ENCODE assay signal across 26 cellular contexts in the genomic region with DNA sequence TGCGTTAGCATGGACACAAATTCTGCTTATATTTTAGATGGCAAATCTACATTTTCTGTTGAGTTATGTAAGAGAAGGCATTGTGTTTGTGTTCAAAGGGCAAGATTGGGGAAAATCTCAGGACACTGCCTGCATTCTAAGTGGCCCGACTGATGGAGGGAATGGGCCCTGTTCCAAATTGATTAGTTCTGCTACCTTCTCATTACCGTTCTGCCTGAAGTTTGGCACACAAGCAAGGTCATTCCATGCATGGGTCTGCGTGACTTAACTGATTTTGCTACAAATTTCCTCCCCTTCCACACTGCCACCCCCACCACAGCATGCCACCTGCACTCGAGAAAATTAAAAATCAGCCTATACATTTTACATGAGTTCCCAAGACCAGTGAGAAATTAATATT.
"Had no signal": no experiment of that assay in that cellular context is flagged by ENCODE, and none has a peak within 500 bp of the region (broad histone marks: within the 10 kb centered on the region; RNA-seq: fewer than 3 reads in every experiment).

No MANE protein-coding gene starts in this region.

- ATAC-seq: naive thymus-derived CD4-positive, alpha-beta T cell; natural killer cell; pancreas; psoas muscle; right cardiac atrium; right lobe of liver; stimulated activated effector memory CD8-positive, alpha-beta T cell treated with anti-CD3 and anti-CD28 coated beads, Interleukin-12 subunit alpha, Interleukin-12 subunit beta, amount 100 ng/mL, for 72 hours; stimulated activated naive B cell treated with anti-CD40 and anti-IgM and Interleukin-4, amounts not matched to agents 10 μg/mL and 1 μg/mL and 100 μg/mL, for 72 hours had no signal

- DNase-seq: naive thymus-derived CD4-positive, alpha-beta T cell; natural killer cell; occipital lobe; pancreas; psoas muscle; right cardiac atrium; right lobe of liver; sigmoid colon; small intestine; stimulated activated CD4-positive, alpha-beta T cell treated with anti-CD3 and anti-CD28 coated beads, Interleukin-15, amount 100 ng/mL, for 24 hours; stimulated activated CD4-positive, alpha-beta T cell treated with anti-CD3 and anti-CD28 coated beads, Interleukin-2, amount 100 ng/mL, for 24 hours; stimulated activated CD4-positive, alpha-beta T cell treated with anti-CD3 and anti-CD28 coated beads, Interleukin-2, amount 100 ng/mL, for 48 hours; stimulated activated CD4-positive, alpha-beta T cell treated with anti-CD3 and anti-CD28 coated beads, Interleukin-4, amount 100 ng/mL, for 24 hours; stimulated activated naive B cell treated with anti-CD40 and anti-IgM and Interleukin-4, amounts not matched to agents 10 μg/mL and 1 μg/mL and 100 μg/mL, for 72 hours; stimulated activated naive CD4-positive, alpha-beta T cell treated with Interleukin-2 at 50 U/mL for 16 hours; stomach; thyroid gland; trophoblast cell; upper lobe of left lung; uterus had no signal

- H3K36me3 ChIP-seq: pancreas, right lobe of liver, sigmoid colon, stomach, thoracic aorta, thyroid gland, tibial nerve, upper lobe of left lung, uterus had no signal

- H3K27ac ChIP-seq: pancreas, psoas muscle, right lobe of liver, stomach, thoracic aorta, thyroid gland, tibial nerve, upper lobe of left lung, uterus had no signal

- H3K4me1 Mint-ChIP-seq: naive thymus-derived CD4-positive, alpha-beta T cell; natural killer cell; stimulated activated effector memory CD8-positive, alpha-beta T cell treated with anti-CD3 and anti-CD28 coated beads, Interleukin-12 subunit alpha, Interleukin-12 subunit beta, amount 100 ng/mL, for 72 hours; stimulated activated naive B cell treated with anti-CD40 and anti-IgM and Interleukin-4, amounts not matched to agents 10 μg/mL and 1 μg/mL and 100 μg/mL, for 72 hours had no signal

- H3K36me3 Mint-ChIP-seq: naive thymus-derived CD4-positive, alpha-beta T cell; natural killer cell; stimulated activated effector memory CD8-positive, alpha-beta T cell treated with anti-CD3 and anti-CD28 coated beads, Interleukin-12 subunit alpha, Interleukin-12 subunit beta, amount 100 ng/mL, for 72 hours; stimulated activated naive B cell treated with anti-CD40 and anti-IgM and Interleukin-4, amounts not matched to agents 10 μg/mL and 1 μg/mL and 100 μg/mL, for 72 hours had no signal

- H3K27me3 ChIP-seq: pancreas, right lobe of liver, sigmoid colon, stomach, thyroid gland, tibial nerve, upper lobe of left lung, uterus had no signal

- H3K9me3 ChIP-seq: pancreas, psoas muscle, right lobe of liver, sigmoid colon, stomach, thoracic aorta, thyroid gland, tibial nerve, upper lobe of left lung, uterus had no signal

- H3K4me3 ChIP-seq: pancreas, psoas muscle, right lobe of liver, sigmoid colon, stomach, thoracic aorta, thyroid gland, tibial nerve, upper lobe of left lung, uterus had no signal

- H3K4me1 ChIP-seq: pancreas, right lobe of liver, stomach, tibial nerve, upper lobe of left lung, uterus had no signal

- H3K4me3 Mint-ChIP-seq: naive thymus-derived CD4-positive, alpha-beta T cell; natural killer cell; nephron; stimulated activated effector memory CD8-positive, alpha-beta T cell treated with anti-CD3 and anti-CD28 coated beads, Interleukin-12 subunit alpha, Interleukin-12 subunit beta, amount 100 ng/mL, for 72 hours; stimulated activated naive B cell treated with anti-CD40 and anti-IgM and Interleukin-4, amounts not matched to agents 10 μg/mL and 1 μg/mL and 100 μg/mL, for 72 hours; stimulated activated naive CD8-positive, alpha-beta T cell treated with anti-CD3 and anti-CD28 coated beads, Interleukin-15, Interleukin-2, amounts not matched to agents 100 ng/mL and 50 ng/mL, for 24 hours had no signal

- H3K27me3 Mint-ChIP-seq: progenitor cell of endocrine pancreas; stimulated activated naive B cell treated with anti-CD40 and anti-IgM and Interleukin-4, amounts not matched to agents 10 μg/mL and 1 μg/mL and 100 μg/mL, for 72 hours; stimulated activated naive CD8-positive, alpha-beta T cell treated with anti-CD3 and anti-CD28 coated beads, Interleukin-15, Interleukin-2, amounts not matched to agents 100 ng/mL and 50 ng/mL, for 24 hours had no signal

- H3K9me3 Mint-ChIP-seq: nephron had no signal

- H3K27ac Mint-ChIP-seq: naive thymus-derived CD4-positive, alpha-beta T cell; natural killer cell; nephron; progenitor cell of endocrine pancreas; stimulated activated effector memory CD8-positive, alpha-beta T cell treated with anti-CD3 and anti-CD28 coated beads, Interleukin-12 subunit alpha, Interleukin-12 subunit beta, amount 100 ng/mL, for 72 hours; stimulated activated naive B cell treated with anti-CD40 and anti-IgM and Interleukin-4, amounts not matched to agents 10 μg/mL and 1 μg/mL and 100 μg/mL, for 72 hours; stimulated activated naive CD8-positive, alpha-beta T cell treated with anti-CD3 and anti-CD28 coated beads, Interleukin-15, Interleukin-2, amounts not matched to agents 100 ng/mL and 50 ng/mL, for 24 hours had no signal
